ENCODE assay signal across 10 cellular contexts in genomic region chr7:141012696-141013344, GRCh38. TPM values are rescaled to one million over a fixed set of nuclear protein-coding genes. Genes with fewer than 3 reads are reported as not detected.
DNase-seq lines count a peak whose midpoint lies in the region; ATAC-seq and TF ChIP-seq lines count a peak whose summit lies in the region.
"Had no signal": no experiment of that assay in that cellular context is flagged by ENCODE, and none has a peak within 500 bp of the region (broad histone marks: within the 10 kb centered on the region; RNA-seq: fewer than 3 reads in every experiment).

No MANE protein-coding gene starts in this region.

- H3K9me3 ChIP-seq in OCI-LY7 (ENCODE audit: low read length) (no peaks in the 10 kb centered on the region), endodermal cell (ENCODE audit: control insufficient read depth, low read length) (peaks cover 9% of the 10 kb centered on the region), skeletal muscle satellite cell (replicated peaks; ENCODE audit: low read length) (no peaks in the 10 kb centered on the region)

- H3K4me1 ChIP-seq in OCI-LY7 (ENCODE audit: insufficient read depth, low read length, poor library complexity, severe bottlenecking): peaks cover 20% of the 10 kb centered on the region
- no peaks in the 10 kb centered on the region for H3K4me1 ChIP-seq in endodermal cell (ENCODE audit: control insufficient read depth, insufficient read depth, low read length)
- H3K4me1 ChIP-seq in skeletal muscle satellite cell (ENCODE audit: control insufficient read depth, insufficient read depth, low read length): peaks cover 19% of the 10 kb centered on the region

- POLR2A ChIA-PET in OCI-LY7 (lab: Charles Lee): interaction anchor here (0.7 to 1.6 kb wide), 6 partner anchors 85 to 342 kb away, joined by 3 to 4 read pairs (median 3); no protein-coding TSS in a partner anchor

- H3K4me3 ChIP-seq in OCI-LY7 (ENCODE audit: low read depth, low read length, poor library complexity, severe bottlenecking) (peak overlapping the region; percentile 87), endodermal cell (ENCODE audit: low read length) (peak overlapping the region; percentile 84), skeletal muscle satellite cell (ENCODE audit: low read length) (no peak overlapping the region)

- no peaks in the 10 kb centered on the region for H3K9me2 ChIP-seq in OCI-LY7 (ENCODE audit: insufficient read depth, low read length)

- H3K4me3 Mint-ChIP-seq in activated CD4-positive, alpha-beta T cell treated with anti-CD3 and anti-CD28 coated beads, Interleukin-2, amount 10 ng/mL, durations not matched to agents 24 days and 14 days: peak overlapping the region; percentile 99
- peak overlapping the region; percentile 96 for H3K4me3 Mint-ChIP-seq in endodermal cell

- H3K27ac ChIP-seq in OCI-LY7 (ENCODE audit: low read depth, low read length, poor library complexity, severe bottlenecking) (peak overlapping the region; percentile 2), endodermal cell (ENCODE audit: low read depth, low read length) (no peak overlapping the region)
- H3K27ac ChIP-seq: left lung, tibial nerve had no signal

- H3K79me2 ChIP-seq in OCI-LY7 (ENCODE audit: insufficient read depth, low read depth, low read length): peaks cover 11% of the 10 kb centered on the region; the same call in 1 of the 2 replicates

- no peak for DNase-seq in activated CD4-positive, alpha-beta T cell treated with anti-CD3 and anti-CD28 coated beads, Interleukin-2, amount 10 ng/mL, durations not matched to agents 24 days and 14 days
- no peak for DNase-seq in activated CD4-positive, alpha-beta T cell treated with anti-CD3 and anti-CD28 coated beads for 4 hours
- DNase-seq in OCI-LY7 (ENCODE audit: low spot score): no peak
- DNase-seq in endodermal cell: no peak
- no peak for DNase-seq in SIG-M5 treated with dmso at 0.1 percent for 504 hours (lab: John Stamatoyannopoulos, UW; ENCODE audit: unreplicated experiment)
- DNase-seq in NCI-H2029 (lab: John Stamatoyannopoulos, UW): no peak
- DNase-seq: left lung had no signal

- BruUV-seq in OCI-LY7 (replicated peaks; lab: Mats Ljungman, UMichigan): no TSS peak

- H3K4me2 ChIP-seq in OCI-LY7 (ENCODE audit: low read length) (peak overlapping the region; percentile 99), skeletal muscle satellite cell (ENCODE audit: low read length) (peak overlapping the region; percentile 89)

- peaks cover 6% of the 10 kb centered on the region; the same call in 1 of the 2 replicates for H4K20me1 ChIP-seq in OCI-LY7 (ENCODE audit: insufficient read depth, low read length)

- intact Hi-C loops in activated CD4-positive, alpha-beta T cell treated with anti-CD3 and anti-CD28 coated beads, Interleukin-2, amount 10 ng/mL, durations not matched to agents 24 days and 14 days (cut with micrococcal nuclease): loop anchor here (1.0 to 10.0 kb wide), 7 partner anchors 136 to 1668 kb away; partner anchors contain the start of genes FMC1 and HIPK2
- intact Hi-C loops in OCI-LY7 (cut with micrococcal nuclease; ENCODE audit: unreplicated experiment): loop anchor here (1.0 to 10.0 kb wide), 6 partner anchors 202 to 838 kb away; partner anchors contain the start of genes KDM7A and SSBP1

- H3K27me3 ChIP-seq in endodermal cell (ENCODE audit: control insufficient read depth, insufficient read depth, low read length, poor library complexity, severe bottlenecking) (no peaks in the 10 kb centered on the region), skeletal muscle satellite cell (ENCODE audit: control insufficient read depth, insufficient read depth, low read length) (peaks cover 2% of the 10 kb centered on the region)
- H3K27me3 ChIP-seq: tibial nerve had no signal

- H3K36me3 ChIP-seq in OCI-LY7 (ENCODE audit: insufficient read depth, low read length) (peaks cover 23% of the 10 kb centered on the region), endodermal cell (ENCODE audit: control insufficient read depth, insufficient read depth, low read length) (peaks cover 16% of the 10 kb centered on the region), skeletal muscle satellite cell (ENCODE audit: insufficient read depth, low read length) (no peaks in the 10 kb centered on the region)

- CTCF ChIA-PET in OCI-LY7 (lab: Charles Lee; ENCODE audit: unreplicated experiment): no interaction called here

- peaks cover 12% of the 10 kb centered on the region for H3K36me3 Mint-ChIP-seq in activated CD4-positive, alpha-beta T cell treated with anti-CD3 and anti-CD28 coated beads, Interleukin-2, amount 10 ng/mL, durations not matched to agents 24 days and 14 days (ENCODE audit: low read depth)
- H3K36me3 Mint-ChIP-seq in endodermal cell (ENCODE audit: low read depth): peaks cover 12% of the 10 kb centered on the region

- no peak for TF ChIP-seq CTCF in OCI-LY7 (conservative IDR thresholded peaks at IDR 0.05; ENCODE audit: low read length)
- TF ChIP-seq CTCF in endodermal cell (conservative IDR thresholded peaks at IDR 0.05): no peak

- H3K9ac ChIP-seq in endodermal cell (ENCODE audit: extremely low read depth, low read length, poor library complexity, severe bottlenecking): no peak overlapping the region
- no peak overlapping the region for H3K9ac ChIP-seq in skeletal muscle satellite cell (ENCODE audit: low read depth, low read length)

- H3K27me3 Mint-ChIP-seq in activated CD4-positive, alpha-beta T cell treated with anti-CD3 and anti-CD28 coated beads, Interleukin-2, amount 10 ng/mL, durations not matched to agents 24 days and 14 days: peaks cover 11% of the 10 kb centered on the region
- peaks cover 4% of the 10 kb centered on the region for H3K27me3 Mint-ChIP-seq in endodermal cell (ENCODE audit: insufficient read depth)

- peak overlapping the region; percentile 100 for H3K27ac Mint-ChIP-seq in activated CD4-positive, alpha-beta T cell treated with anti-CD3 and anti-CD28 coated beads, Interleukin-2, amount 10 ng/mL, durations not matched to agents 24 days and 14 days
- no peak overlapping the region for H3K27ac Mint-ChIP-seq in endodermal cell

- H3K4me1 Mint-ChIP-seq in activated CD4-positive, alpha-beta T cell treated with anti-CD3 and anti-CD28 coated beads, Interleukin-2, amount 10 ng/mL, durations not matched to agents 24 days and 14 days: peaks cover 30% of the 10 kb centered on the region
- peaks cover 8% of the 10 kb centered on the region for H3K4me1 Mint-ChIP-seq in endodermal cell

- no peak overlapping the region for H2AFZ ChIP-seq in OCI-LY7 (ENCODE audit: low read length)

- H3K9me3 Mint-ChIP-seq in activated CD4-positive, alpha-beta T cell treated with anti-CD3 and anti-CD28 coated beads, Interleukin-2, amount 10 ng/mL, durations not matched to agents 24 days and 14 days: peaks cover 7% of the 10 kb centered on the region
- no peaks in the 10 kb centered on the region for H3K9me3 Mint-ChIP-seq in endodermal cell

- ATAC-seq in HG02973 (IDR thresholded peaks at IDR 0.05; ENCODE audit: unreplicated experiment): no peak

- WGBS in endodermal cell (ENCODE audit: insufficient coverage in 1 of 2, insufficient read length in 1 of 2), 2 experiments: 83% methylated on average over 2 of the region's 2 CpGs; no CpG with 5 or more reads in 1 of the 2 experiments

RNA-seq across cellular contexts. Expression of gene MRPS33, which starts 1.9 kb away (rescaled TPM):
- total RNA-seq in activated CD4-positive, alpha-beta T cell treated with anti-CD3 and anti-CD28 coated beads, Interleukin-2, amount 10 ng/mL, durations not matched to agents 24 days and 14 days: 73.0 and 74.2 TPM in 2 replicates
- 21.1 and 42.0 TPM in 2 replicates for total RNA-seq in OCI-LY7 (2014; rRNA removed; shearing (Covaris generic))
- total RNA-seq in OCI-LY7 (2022) (71.9 and 78.2 TPM in 2 replicates), endodermal cell (10 to 100 TPM; 57.0 to 60.2 TPM)
- polyA plus RNA-seq in endodermal cell (2013, experiment 1 of 2): 46.2 TPM
- 41.6 TPM for polyA plus RNA-seq in endodermal cell (2013, experiment 2 of 2)
- total RNA-seq in skeletal muscle satellite cell (2012; rRNA removed): 26.9 and 33.2 TPM in 2 replicates
